23 cellular contexts compared by ENCODE assay signal in genomic region chr17:32903774-32904673, GRCh38. TPM values are rescaled to one million over a fixed set of nuclear protein-coding genes. Genes with fewer than 3 reads are reported as not detected.
DNase-seq lines count a peak whose midpoint lies in the region; ATAC-seq, FAIRE-seq and TF ChIP-seq lines count a peak whose summit lies in the region.
"Had no signal": no experiment of that assay in that cellular context is flagged by ENCODE, and none has a peak within 500 bp of the region (broad histone marks: within the 10 kb centered on the region; RNA-seq: fewer than 3 reads in every experiment).

No MANE protein-coding gene starts in this region.

- no peak for TF ChIP-seq EP300 in K562 (IDR thresholded peaks at IDR 0.05; ENCODE audit: low read length)

- TF ChIP-seq POLR2A in K562 (conservative IDR thresholded peaks at IDR 0.05), result no peak

- FAIRE-seq in K562 (lab: Jason Lieb, UNC), result peak; percentile 55
- FAIRE-seq: GM12891, H54 had no signal

- no peaks in the 10 kb centered on the region for H3F3A ChIP-seq in PC-9 (ENCODE audit: insufficient read depth, low read depth)

- H3K9me3 ChIP-seq in PC-9 (ENCODE audit: insufficient read depth, low read depth) (0 out of 2 replicates have a peak, but pooled peaks cover 4% of the 10 kb centered on the region), K562 (replicated peaks; ENCODE audit: control insufficient read depth, insufficient read depth, low read depth, low read length) (no peaks in the 10 kb centered on the region)
- H3K9me3 ChIP-seq: stomach, transverse colon had no signal

- intact Hi-C loops in activated naive CD4-positive, alpha-beta T cell treated with anti-CD3 and anti-CD28 coated beads for 36 hours (cut with micrococcal nuclease), result no loop called here
- intact Hi-C loops in PC-9 (cut with micrococcal nuclease; ENCODE audit: unreplicated experiment), result no loop called here
- intact Hi-C loops in K562 (cut with micrococcal nuclease), result no loop called here

- H3K4me3 ChIP-seq in PC-9 (no peak overlapping the region), K562 (no peak overlapping the region)
- H3K4me3 ChIP-seq: stomach, transverse colon had no signal

- DNase-seq in activated naive CD4-positive, alpha-beta T cell treated with anti-CD3 and anti-CD28 coated beads for 36 hours, result peak; percentile 26
- no peak for DNase-seq in activated naive CD4-positive, alpha-beta T cell (lab: John Stamatoyannopoulos, UW)
- DNase-seq in PC-9 (no peak), K562 (ENCODE audit: extremely low read depth in 1 of 4, low spot score in 3 of 4) (peak in 1 of 4 experiments; percentile 40), NCI-H2171 (lab: John Stamatoyannopoulos, UW) (no peak), AG20443 (ENCODE audit: low spot score) (no peak), progenitor cell of endocrine pancreas (ENCODE audit: low spot score, unreplicated experiment) (no peak)
- peak in 1 of 2 donors; percentile 52 for DNase-seq in stimulated activated effector memory CD8-positive, alpha-beta T cell treated with anti-CD3 and anti-CD28 coated beads, Interleukin-12 subunit alpha, Interleukin-12 subunit beta, amount 100 ng/mL, for 72 hours (ENCODE audit: low spot score in 2 of 2)
- DNase-seq: CD4-positive, CD25-positive, alpha-beta regulatory T cell; cerebellar nuclear complex; DMS53; Karpas-422; NCI-H187; NCI-H82; PC-3; posterior cingulate gyrus; SHP77 treated with DMSO at 0.1 percent for 48 hours; stomach; transverse colon had no signal

- CTCF ChIA-PET in activated naive CD4-positive, alpha-beta T cell treated with anti-CD3 and anti-CD28 coated beads for 36 hours (lab: Charles Lee), result interaction anchor here (1.0 kb wide), 1 partner anchor 27 kb away, joined by 3 read pairs; the partner anchor contains the start of gene MYO1D
- CTCF ChIA-PET in PC-9 (lab: Charles Lee) (no interaction called here), K562 (lab: Yijun Ruan, JAX; ENCODE audit: low intra/inter-chr PET ratio) (no interaction called here)

- H3K27ac Mint-ChIP-seq in activated naive CD4-positive, alpha-beta T cell treated with anti-CD3 and anti-CD28 coated beads for 36 hours, result no peak overlapping the region
- peak overlapping the region; percentile 44 for H3K27ac Mint-ChIP-seq in stimulated activated effector memory CD8-positive, alpha-beta T cell treated with anti-CD3 and anti-CD28 coated beads, Interleukin-12 subunit alpha, Interleukin-12 subunit beta, amount 100 ng/mL, for 72 hours
- H3K27ac Mint-ChIP-seq in progenitor cell of endocrine pancreas, result no peak overlapping the region
- H3K27ac Mint-ChIP-seq: activated naive CD4-positive, alpha-beta T cell treated with anti-CD3 and anti-CD28 coated beads, Interleukin-2, amount 50 U/mL, for 24 hours; CD4-positive, CD25-positive, alpha-beta regulatory T cell; nephron had no signal

- H3K36me3 Mint-ChIP-seq in activated naive CD4-positive, alpha-beta T cell treated with anti-CD3 and anti-CD28 coated beads for 36 hours (ENCODE audit: low read depth), result no peaks in the 10 kb centered on the region
- H3K36me3 Mint-ChIP-seq in stimulated activated effector memory CD8-positive, alpha-beta T cell treated with anti-CD3 and anti-CD28 coated beads, Interleukin-12 subunit alpha, Interleukin-12 subunit beta, amount 100 ng/mL, for 72 hours, result no peaks in the 10 kb centered on the region
- H3K36me3 Mint-ChIP-seq in progenitor cell of endocrine pancreas (ENCODE audit: insufficient read depth), result no peaks in the 10 kb centered on the region
- H3K36me3 Mint-ChIP-seq: CD4-positive, CD25-positive, alpha-beta regulatory T cell had no signal

- peaks cover 6% of the 10 kb centered on the region for H3K4me1 Mint-ChIP-seq in activated naive CD4-positive, alpha-beta T cell treated with anti-CD3 and anti-CD28 coated beads for 36 hours (ENCODE audit: low read depth)
- H3K4me1 Mint-ChIP-seq in stimulated activated effector memory CD8-positive, alpha-beta T cell treated with anti-CD3 and anti-CD28 coated beads, Interleukin-12 subunit alpha, Interleukin-12 subunit beta, amount 100 ng/mL, for 72 hours, result peaks cover 24% of the 10 kb centered on the region
- H3K4me1 Mint-ChIP-seq in progenitor cell of endocrine pancreas (ENCODE audit: low read depth), result no peaks in the 10 kb centered on the region
- H3K4me1 Mint-ChIP-seq: activated naive CD4-positive, alpha-beta T cell treated with anti-CD3 and anti-CD28 coated beads, Interleukin-2, amount 50 U/mL, for 24 hours; nephron had no signal

- no peak overlapping the region for H3K4me2 ChIP-seq in PC-9
- H3K4me2 ChIP-seq in K562 (ENCODE audit: insufficient read depth, low read length), result no peak overlapping the region; the same call in 1 of the 2 replicates

- H3K9me3 Mint-ChIP-seq in activated naive CD4-positive, alpha-beta T cell treated with anti-CD3 and anti-CD28 coated beads for 36 hours, result no peaks in the 10 kb centered on the region
- no peaks in the 10 kb centered on the region for H3K9me3 Mint-ChIP-seq in stimulated activated effector memory CD8-positive, alpha-beta T cell treated with anti-CD3 and anti-CD28 coated beads, Interleukin-12 subunit alpha, Interleukin-12 subunit beta, amount 100 ng/mL, for 72 hours
- no peaks in the 10 kb centered on the region for H3K9me3 Mint-ChIP-seq in progenitor cell of endocrine pancreas (ENCODE audit: low read depth)
- H3K9me3 Mint-ChIP-seq: activated naive CD4-positive, alpha-beta T cell treated with anti-CD3 and anti-CD28 coated beads, Interleukin-2, amount 50 U/mL, for 24 hours; CD4-positive, CD25-positive, alpha-beta regulatory T cell had no signal

- H3K9me2 ChIP-seq in PC-9 (ENCODE audit: insufficient read depth), result 0 out of 2 replicates have a peak, but pooled peaks cover 4% of the 10 kb centered on the region

- H3K9me1 ChIP-seq in K562 (ENCODE audit: control insufficient read depth, insufficient read depth, low read length), result no peaks in the 10 kb centered on the region

- H3K79me2 ChIP-seq in PC-9 (ENCODE audit: low read depth) (no peaks in the 10 kb centered on the region), K562 (ENCODE audit: control insufficient read depth, insufficient read depth, low read length) (no peaks in the 10 kb centered on the region)

- H2AFZ ChIP-seq in PC-9 (peak overlapping the region; percentile 50; the same call in 1 of the 2 replicates), K562 (ENCODE audit: low read depth, low read length) (peak overlapping the region; percentile 96)

- no peaks in the 10 kb centered on the region for H3K36me3 ChIP-seq in PC-9 (ENCODE audit: low read depth)
- H3K36me3 ChIP-seq in K562 (ENCODE audit: control insufficient read depth, insufficient read depth, low read length), result no peaks in the 10 kb centered on the region
- H3K36me3 ChIP-seq: stomach, transverse colon had no signal

- peaks cover 7% of the 10 kb centered on the region for H3K27me3 Mint-ChIP-seq in activated naive CD4-positive, alpha-beta T cell treated with anti-CD3 and anti-CD28 coated beads for 36 hours (ENCODE audit: low read depth)
- H3K27me3 Mint-ChIP-seq in progenitor cell of endocrine pancreas, result no peaks in the 10 kb centered on the region

- H4K20me1 ChIP-seq in PC-9 (ENCODE audit: insufficient read depth) (no peaks in the 10 kb centered on the region), K562 (replicated peaks; ENCODE audit: control insufficient read depth, insufficient read depth, low read length) (no peaks in the 10 kb centered on the region)

- 25% methylated on average over 5 of the region's 5 CpGs for WGBS in K562 (ENCODE audit: insufficient coverage, low coverage, missing lambda C conversion rate)

- no peak for TF ChIP-seq RAD21 in K562 (CRISPR knock-in tag; conservative IDR thresholded peaks at IDR 0.05 in 1 of 2, IDR thresholded peaks at IDR 0.05 in 1 of 2)

- peak; percentile 57 for ATAC-seq in K562
- peak; percentile 99 for ATAC-seq in stimulated activated effector memory CD8-positive, alpha-beta T cell treated with anti-CD3 and anti-CD28 coated beads, Interleukin-12 subunit alpha, Interleukin-12 subunit beta, amount 100 ng/mL, for 72 hours
- ATAC-seq: PC-3 had no signal

- H3K4me1 ChIP-seq in PC-9 (replicated peaks; ENCODE audit: insufficient read depth), result no peaks in the 10 kb centered on the region
- H3K4me1 ChIP-seq in K562 (replicated peaks in 1 of 2; ENCODE audit: control insufficient read depth in 2 of 2, insufficient read depth in 2 of 2, low read length in 2 of 2), result peaks cover 0 to 23% of the 10 kb centered on the region in 2 experiments; a peak in 3 of 5 replicates

- in situ Hi-C loops in K562 (cut with MboI), result loop anchor here (10.0 kb wide), 1 partner anchor 119 kb away; no protein-coding TSS in a partner anchor

- POLR2A ChIA-PET in PC-9 (lab: Charles Lee; ENCODE audit: unreplicated experiment) (no interaction called here), K562 (lab: Yijun Ruan, JAX) (interaction anchor here (0.7 to 1.3 kb wide), 4 partner anchors 9 to 417 kb away, joined by 3 to 6 read pairs (median 3); partner anchors contain the start of genes CDK5R1 and MYO1D)

- no peak overlapping the region for H3K27ac ChIP-seq in PC-9
- H3K27ac ChIP-seq in K562 (ENCODE audit: extremely low read depth, low read depth, low read length), result peak overlapping the region; percentile 65
- H3K27ac ChIP-seq: stomach had no signal

- BruUV-seq in PC-9 (replicated peaks; lab: Mats Ljungman, UMichigan) (no TSS peak), K562 (replicated peaks; lab: Mats Ljungman, UMichigan) (no TSS peak)

- H3K27me3 ChIP-seq in PC-9 (ENCODE audit: insufficient read depth, low read depth), result peaks cover 18% of the 10 kb centered on the region
- no peaks in the 10 kb centered on the region for H3K27me3 ChIP-seq in K562 (ENCODE audit: control insufficient read depth in 2 of 2, insufficient read depth in 2 of 2, low read length in 2 of 2)
- H3K27me3 ChIP-seq: stomach, transverse colon had no signal

- H3K4me3 Mint-ChIP-seq in activated naive CD4-positive, alpha-beta T cell treated with anti-CD3 and anti-CD28 coated beads for 36 hours, result no peak overlapping the region
- peak overlapping the region; percentile 33 for H3K4me3 Mint-ChIP-seq in stimulated activated effector memory CD8-positive, alpha-beta T cell treated with anti-CD3 and anti-CD28 coated beads, Interleukin-12 subunit alpha, Interleukin-12 subunit beta, amount 100 ng/mL, for 72 hours
- no peak overlapping the region for H3K4me3 Mint-ChIP-seq in progenitor cell of endocrine pancreas (ENCODE audit: low read depth)
- H3K4me3 Mint-ChIP-seq: activated naive CD4-positive, alpha-beta T cell treated with anti-CD3 and anti-CD28 coated beads, Interleukin-2, amount 50 U/mL, for 24 hours; nephron had no signal

- H3K9ac ChIP-seq in K562 (ENCODE audit: insufficient read depth in 1 of 2, low read depth in 2 of 2, low read length in 2 of 2), result peak overlapping the region in 1 of 2 experiments; percentile 60; a peak in 2 of 4 replicates

- TF ChIP-seq CTCF in PC-9 (conservative IDR thresholded peaks at IDR 0.05) (no peak), K562 (IDR thresholded peaks at IDR 0.05 in 2 of 3, conservative IDR thresholded peaks at IDR 0.05 in 1 of 3; ENCODE audit: insufficient read depth in 2 of 3, low read depth in 1 of 3, low read length in 3 of 3) (no peak), progenitor cell of endocrine pancreas (IDR thresholded peaks at IDR 0.05; ENCODE audit: unreplicated experiment) (no peak)

RNA-seq across cellular contexts. Expression of gene TMEM98, which starts 23.9 kb away (rescaled TPM):
- total RNA-seq in activated naive CD4-positive, alpha-beta T cell treated with anti-CD3 and anti-CD28 coated beads for 36 hours, result not detected
- not detected in 2 replicates for total RNA-seq in PC-9 (2021)
- total RNA-seq in K562 (2011; cell fraction: chromatin; rRNA removed; ENCODE audit: low replicate concordance), result 71.8 and 172 TPM in 2 replicates
- 232 and 247 TPM in 2 replicates for total RNA-seq in K562 (2011; cell fraction: nucleolus; rRNA removed)
- 162 and 166 TPM in 2 replicates for total RNA-seq in K562 (2011; cell fraction: nucleoplasm; rRNA removed)
- total RNA-seq in K562 (2014; rRNA removed), result 51.6 and 66.7 TPM in 2 replicates
- 29.8 and 38.8 TPM in 2 replicates for total RNA-seq in K562 (2014; rRNA removed; fragmentation: Illumina TruSeq; extraction: Trizol)
- 33.1 and 33.5 TPM in 2 replicates for total RNA-seq in K562 (2015; rRNA removed; fragmentation: Illumina TruSeq; extraction: Trizol)
- 58.4 and 60.2 TPM in 2 replicates for total RNA-seq in K562 (2021)
- polyA plus RNA-seq in K562 (2011; rRNA removed), result 85.5 and 164 TPM in 2 replicates
- polyA plus RNA-seq in K562 (2011; cell fraction: cytosol; rRNA removed), result 167 and 362 TPM in 2 replicates
- polyA plus RNA-seq in K562 (2011; cell fraction: nucleus; rRNA removed), result 87.5 and 178 TPM in 2 replicates
- polyA plus RNA-seq in K562 (2012), result 75.0 and 83.8 TPM in 2 replicates
- polyA plus RNA-seq in K562 (2014; fragmentation: Illumina TruSeq; extraction: Trizol), result 75.8 and 87.3 TPM in 2 replicates
- 100 to 1,000 TPM; 112 to 115 TPM for polyA plus RNA-seq in K562 (2014; fragmentation: Nextera tagmentation; extraction: Ambion mirVana)
- 84.7 and 92.1 TPM in 2 replicates for polyA plus RNA-seq in K562 (2014; rRNA removed)
- polyA minus RNA-seq in K562 (2011; rRNA and poly(A)+ RNA removed), result 48.5 and 125 TPM in 2 replicates
- 32.2 and 69.1 TPM in 2 replicates for polyA minus RNA-seq in K562 (2011; cell fraction: cytosol; rRNA and poly(A)+ RNA removed)
- 18.9 and 23.7 TPM in 2 replicates for polyA minus RNA-seq in K562 (2011; cell fraction: nucleus; rRNA and poly(A)+ RNA removed)
- 181 and 188 TPM in 2 replicates for total RNA-seq in progenitor cell of endocrine pancreas
- total RNA-seq: CD4-positive, CD25-positive, alpha-beta regulatory T cell had no signal
- polyA plus RNA-seq: CD4-positive, CD25-positive, alpha-beta regulatory T cell had no signal

RNA-seq across cellular contexts. Expression of gene MYO1D, which starts 27.1 kb away (rescaled TPM):
- 1 to 10 TPM; 6.7 to 8.3 TPM for total RNA-seq in activated naive CD4-positive, alpha-beta T cell treated with anti-CD3 and anti-CD28 coated beads for 36 hours
- total RNA-seq in PC-9 (2021) (39.2 and 40.8 TPM in 2 replicates), K562 (2014; rRNA removed) (34.9 and 39.5 TPM in 2 replicates), K562 (2014; rRNA removed; fragmentation: Illumina TruSeq; extraction: Trizol) (46.2 and 46.3 TPM in 2 replicates), K562 (2015; rRNA removed; fragmentation: Illumina TruSeq; extraction: Trizol) (44.6 and 45.4 TPM in 2 replicates), K562 (2021) (50.7 and 60.2 TPM in 2 replicates), progenitor cell of endocrine pancreas (36.9 and 45.9 TPM in 2 replicates)
- 172 and 277 TPM in 2 replicates for total RNA-seq in K562 (2011; cell fraction: chromatin; rRNA removed; ENCODE audit: low replicate concordance)
- total RNA-seq in K562 (2011; cell fraction: nucleolus; rRNA removed), result 94.2 and 97.4 TPM in 2 replicates
- total RNA-seq in K562 (2011; cell fraction: nucleoplasm; rRNA removed), result 114 and 123 TPM in 2 replicates
- polyA plus RNA-seq in K562 (2011; rRNA removed) (26.4 and 71.2 TPM in 2 replicates), K562 (2014; fragmentation: Illumina TruSeq; extraction: Trizol) (50.3 and 68.1 TPM in 2 replicates), K562 (2014; fragmentation: Nextera tagmentation; extraction: Ambion mirVana) (1 to 10 TPM; 2.1 to 2.6 TPM), K562 (2014; rRNA removed) (30.5 and 31.0 TPM in 2 replicates)
- polyA plus RNA-seq in K562 (2011; cell fraction: cytosol; rRNA removed), result 26.0 and 47.6 TPM in 2 replicates
- polyA plus RNA-seq in K562 (2011; cell fraction: nucleus; rRNA removed), result 20.8 and 29.6 TPM in 2 replicates
- polyA plus RNA-seq in K562 (2012), result 52.4 and 65.3 TPM in 2 replicates
- 67.1 and 142 TPM in 2 replicates for polyA minus RNA-seq in K562 (2011; rRNA and poly(A)+ RNA removed)
- polyA minus RNA-seq in K562 (2011; cell fraction: cytosol; rRNA and poly(A)+ RNA removed), result 34.9 and 59.8 TPM in 2 replicates
- polyA minus RNA-seq in K562 (2011; cell fraction: nucleus; rRNA and poly(A)+ RNA removed), result 57.5 and 69.2 TPM in 2 replicates

Comparison
In these comparisons a context has a peak if more than half of its experiments do, and no peak if none do; other contexts are left out.
1. RNA of gene TMEM98, which starts 23.9 kb away (total RNA-seq): 181 to 188 TPM in progenitor cell of endocrine pancreas and 29.8 to 247 TPM in K562; not detected in activated naive CD4-positive, alpha-beta T cell treated with anti-CD3 and anti-CD28 coated beads for 36 hours and not detected in PC-9; every median in the first group is over 10 times any median in the second.